In the genomic region with DNA sequence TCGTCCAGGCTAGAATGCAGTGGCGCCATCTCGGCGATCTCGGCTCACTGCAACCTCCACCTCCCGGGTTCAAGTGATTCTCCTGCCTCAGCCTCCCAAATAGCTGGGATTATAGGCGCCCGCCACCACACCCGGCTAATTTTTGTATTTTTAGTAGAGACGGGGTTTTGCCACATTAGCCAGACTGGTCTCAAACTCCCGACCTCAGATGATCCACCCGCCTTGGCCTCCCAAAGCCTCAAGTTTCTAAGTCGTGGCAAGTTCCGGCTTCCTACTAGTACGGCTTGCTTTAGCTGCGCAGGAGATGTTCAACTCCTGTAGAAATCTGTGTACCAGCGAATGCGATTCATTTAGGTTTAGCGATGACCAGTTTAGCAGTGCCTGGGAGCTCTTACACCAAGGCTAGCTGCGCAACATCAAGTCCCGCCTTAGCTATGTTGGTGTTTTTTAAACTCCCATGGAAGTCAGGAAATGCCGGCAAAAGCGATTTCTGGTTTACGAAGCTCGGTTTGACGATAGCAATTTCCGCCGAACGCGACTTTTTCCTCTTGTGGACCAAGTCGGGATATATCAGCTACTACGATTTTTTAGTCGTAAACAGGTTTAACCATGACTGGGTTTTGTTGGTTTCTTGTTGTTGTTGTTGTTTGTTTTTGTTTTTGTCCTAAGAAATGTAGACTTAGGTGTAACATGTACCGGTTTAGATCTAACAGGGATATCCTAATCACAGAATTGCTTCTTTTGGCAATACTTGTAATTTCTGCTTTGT, we compare ENCODE assay signal across 2 cellular contexts.
TF ChIP-seq lines count a peak whose summit lies in the region.

No MANE protein-coding gene starts in this region.

TF ChIP-seq in SK-N-SH, 30 proteins besides CTCF, POLR2A, EP300 and RAD21 (continued from another document):
- TF ChIP-seq EZH2phosphoT487 (IDR thresholded peaks at IDR 0.05; ENCODE audit: borderline replicate concordance, low read depth) (peak; percentile 92; the same call in 1 of the 2 replicates), TAF1 (IDR thresholded peaks at IDR 0.05; ENCODE audit: borderline replicate concordance, low read depth, low read length) (no peak), GATA2 (CRISPR knock-in tag; IDR thresholded peaks at IDR 0.05) (no peak)

TF ChIP-seq in SK-N-SH treated with all-trans-retinoic acid at 6 μM for 48 hours, 23 proteins besides CTCF, POLR2A, EP300 and RAD21 (continued from another document):
- TF ChIP-seq, protein P1, sequence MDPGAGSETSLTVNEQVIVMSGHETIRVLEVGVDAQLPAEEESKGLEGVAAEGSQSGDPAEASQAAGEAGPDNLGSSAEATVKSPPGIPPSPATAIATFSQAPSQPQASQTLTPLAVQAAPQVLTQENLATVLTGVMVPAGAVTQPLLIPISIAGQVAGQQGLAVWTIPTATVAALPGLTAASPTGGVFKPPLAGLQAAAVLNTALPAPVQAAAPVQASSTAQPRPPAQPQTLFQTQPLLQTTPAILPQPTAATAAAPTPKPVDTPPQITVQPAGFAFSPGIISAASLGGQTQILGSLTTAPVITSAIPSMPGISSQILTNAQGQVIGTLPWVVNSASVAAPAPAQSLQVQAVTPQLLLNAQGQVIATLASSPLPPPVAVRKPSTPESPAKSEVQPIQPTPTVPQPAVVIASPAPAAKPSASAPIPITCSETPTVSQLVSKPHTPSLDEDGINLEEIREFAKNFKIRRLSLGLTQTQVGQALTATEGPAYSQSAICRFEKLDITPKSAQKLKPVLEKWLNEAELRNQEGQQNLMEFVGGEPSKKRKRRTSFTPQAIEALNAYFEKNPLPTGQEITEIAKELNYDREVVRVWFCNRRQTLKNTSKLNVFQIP (CRISPR knock-in tag; IDR thresholded peaks at IDR 0.05; ENCODE audit: borderline replicate concordance, low read depth), result no peak
- TF ChIP-seq ESRRG (CRISPR knock-in tag; IDR thresholded peaks at IDR 0.05), result no peak
- TF ChIP-seq, protein P2, sequence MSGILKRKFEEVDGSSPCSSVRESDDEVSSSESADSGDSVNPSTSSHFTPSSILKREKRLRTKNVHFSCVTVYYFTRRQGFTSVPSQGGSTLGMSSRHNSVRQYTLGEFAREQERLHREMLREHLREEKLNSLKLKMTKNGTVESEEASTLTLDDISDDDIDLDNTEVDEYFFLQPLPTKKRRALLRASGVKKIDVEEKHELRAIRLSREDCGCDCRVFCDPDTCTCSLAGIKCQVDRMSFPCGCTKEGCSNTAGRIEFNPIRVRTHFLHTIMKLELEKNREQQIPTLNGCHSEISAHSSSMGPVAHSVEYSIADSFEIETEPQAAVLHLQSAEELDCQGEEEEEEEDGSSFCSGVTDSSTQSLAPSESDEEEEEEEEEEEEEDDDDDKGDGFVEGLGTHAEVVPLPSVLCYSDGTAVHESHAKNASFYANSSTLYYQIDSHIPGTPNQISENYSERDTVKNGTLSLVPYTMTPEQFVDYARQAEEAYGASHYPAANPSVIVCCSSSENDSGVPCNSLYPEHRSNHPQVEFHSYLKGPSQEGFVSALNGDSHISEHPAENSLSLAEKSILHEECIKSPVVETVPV (CRISPR knock-in tag; IDR thresholded peaks at IDR 0.05), result no peak
- TF ChIP-seq ISL1 (CRISPR knock-in tag; IDR thresholded peaks at IDR 0.05), result no peak
- no peak for TF ChIP-seq RARB (CRISPR knock-in tag; IDR thresholded peaks at IDR 0.05)
- TF ChIP-seq, protein P3, sequence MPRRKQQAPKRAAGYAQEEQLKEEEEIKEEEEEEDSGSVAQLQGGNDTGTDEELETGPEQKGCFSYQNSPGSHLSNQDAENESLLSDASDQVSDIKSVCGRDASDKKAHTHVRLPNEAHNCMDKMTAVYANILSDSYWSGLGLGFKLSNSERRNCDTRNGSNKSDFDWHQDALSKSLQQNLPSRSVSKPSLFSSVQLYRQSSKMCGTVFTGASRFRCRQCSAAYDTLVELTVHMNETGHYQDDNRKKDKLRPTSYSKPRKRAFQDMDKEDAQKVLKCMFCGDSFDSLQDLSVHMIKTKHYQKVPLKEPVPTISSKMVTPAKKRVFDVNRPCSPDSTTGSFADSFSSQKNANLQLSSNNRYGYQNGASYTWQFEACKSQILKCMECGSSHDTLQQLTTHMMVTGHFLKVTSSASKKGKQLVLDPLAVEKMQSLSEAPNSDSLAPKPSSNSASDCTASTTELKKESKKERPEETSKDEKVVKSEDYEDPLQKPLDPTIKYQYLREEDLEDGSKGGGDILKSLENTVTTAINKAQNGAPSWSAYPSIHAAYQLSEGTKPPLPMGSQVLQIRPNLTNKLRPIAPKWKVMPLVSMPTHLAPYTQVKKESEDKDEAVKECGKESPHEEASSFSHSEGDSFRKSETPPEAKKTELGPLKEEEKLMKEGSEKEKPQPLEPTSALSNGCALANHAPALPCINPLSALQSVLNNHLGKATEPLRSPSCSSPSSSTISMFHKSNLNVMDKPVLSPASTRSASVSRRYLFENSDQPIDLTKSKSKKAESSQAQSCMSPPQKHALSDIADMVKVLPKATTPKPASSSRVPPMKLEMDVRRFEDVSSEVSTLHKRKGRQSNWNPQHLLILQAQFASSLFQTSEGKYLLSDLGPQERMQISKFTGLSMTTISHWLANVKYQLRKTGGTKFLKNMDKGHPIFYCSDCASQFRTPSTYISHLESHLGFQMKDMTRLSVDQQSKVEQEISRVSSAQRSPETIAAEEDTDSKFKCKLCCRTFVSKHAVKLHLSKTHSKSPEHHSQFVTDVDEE (CRISPR knock-in tag; IDR thresholded peaks at IDR 0.05), result no peak
- no peak for TF ChIP-seq TOX (CRISPR knock-in tag; IDR thresholded peaks at IDR 0.05; ENCODE audit: borderline replicate concordance)
- no peak for TF ChIP-seq TCF4 (CRISPR knock-in tag; IDR thresholded peaks at IDR 0.05; ENCODE audit: borderline replicate concordance)
